9 cellular contexts compared by ENCODE assay signal in genomic region chr11:2771758-2772466, GRCh38.
DNase-seq lines count a peak whose midpoint lies in the region; ATAC-seq, FAIRE-seq and TF ChIP-seq lines count a peak whose summit lies in the region.
"Had no signal": no experiment of that assay in that cellular context is flagged by ENCODE, and none has a peak within 500 bp of the region (broad histone marks: within the 10 kb centered on the region; RNA-seq: fewer than 3 reads in every experiment).

No MANE protein-coding gene starts in this region.

- FAIRE-seq in frontal cortex (lab: Jason Lieb, UNC): no peak

- TF ChIP-seq POLR2A in Peyer's patch (IDR thresholded peaks at IDR 0.05): no peak
- no peak for TF ChIP-seq POLR2A in gastrocnemius medialis (IDR thresholded peaks at IDR 0.05)

- peak; percentile 0 for DNase-seq in stimulated activated CD4-positive, alpha-beta T cell treated with anti-CD3 and anti-CD28 coated beads, Interleukin-15, amount 100 ng/mL, for 24 hours
- DNase-seq in stimulated activated CD4-positive, alpha-beta T cell treated with anti-CD3 and anti-CD28 coated beads, Interleukin-1b, Interleukin-23, amount 100 ng/mL, for 48 hours: no peak
- DNase-seq in Peyer's patch (peak; percentile 11 to 40 (median 37)), left lobe of liver (ENCODE audit: low spot score) (peak; percentile 36), ureter (ENCODE audit: low spot score) (peak; percentile 40), frontal cortex (ENCODE audit: low spot score in 2 of 2) (no peak), gastrocnemius medialis (no peak)

- in situ Hi-C loops in gastrocnemius medialis (cut with MboI; ENCODE audit: low sequenced_read_pairs in 4 of 4): no loop called here

- no peaks in the 10 kb centered on the region for H3K36me3 ChIP-seq in Peyer's patch
- H3K36me3 ChIP-seq in gastrocnemius medialis: no peaks in the 10 kb centered on the region
- H3K36me3 ChIP-seq: uterus had no signal

- ATAC-seq in left lobe of liver: no peak
- ATAC-seq in GM21529 (IDR thresholded peaks at IDR 0.05; ENCODE audit: unreplicated experiment): no peak
- no peak for ATAC-seq in gastrocnemius medialis

- TF ChIP-seq CTCF in Peyer's patch (IDR thresholded peaks at IDR 0.05) (no peak), gastrocnemius medialis (IDR thresholded peaks at IDR 0.05 in 4 of 5, conservative IDR thresholded peaks at IDR 0.05 in 1 of 5) (no peak)

- H3K27ac ChIP-seq in Peyer's patch (no peak overlapping the region), gastrocnemius medialis (no peak overlapping the region)
- H3K27ac ChIP-seq: uterus had no signal

- no peaks in the 10 kb centered on the region for H3K4me1 ChIP-seq in Peyer's patch
- no peaks in the 10 kb centered on the region for H3K4me1 ChIP-seq in gastrocnemius medialis
- H3K4me1 ChIP-seq: uterus had no signal

- no peaks in the 10 kb centered on the region for H3K27me3 ChIP-seq in Peyer's patch
- no peaks in the 10 kb centered on the region for H3K27me3 ChIP-seq in gastrocnemius medialis
- H3K27me3 ChIP-seq: uterus had no signal

- intact Hi-C loops in gastrocnemius medialis (cut with DNase I; ENCODE audit: low total_unique reads): loop anchor here (10.0 kb wide), 2 partner anchors 117 to 447 kb away; no protein-coding TSS in a partner anchor

- H3K9me3 ChIP-seq in Peyer's patch (no peaks in the 10 kb centered on the region), gastrocnemius medialis (no peaks in the 10 kb centered on the region)
- H3K9me3 ChIP-seq: uterus had no signal

- H3K4me3 ChIP-seq in Peyer's patch: no peak overlapping the region
- no peak overlapping the region for H3K4me3 ChIP-seq in gastrocnemius medialis
- H3K4me3 ChIP-seq: uterus had no signal

Comparison
In these comparisons a context has a peak if more than half of its experiments do, and no peak if none do; other contexts are left out.
1. DNase-seq: peak in stimulated activated CD4-positive, alpha-beta T cell treated with anti-CD3 and anti-CD28 coated beads, Interleukin-15, amount 100 ng/mL, for 24 hours (single experiment), Peyer's patch (3 of 3), left lobe of liver (single experiment) and ureter (single experiment); none in stimulated activated CD4-positive, alpha-beta T cell treated with anti-CD3 and anti-CD28 coated beads, Interleukin-1b, Interleukin-23, amount 100 ng/mL, for 48 hours (single experiment), frontal cortex (0 of 2) and gastrocnemius medialis (0 of 2).